10 cellular contexts compared by ENCODE assay signal in the genomic region with DNA sequence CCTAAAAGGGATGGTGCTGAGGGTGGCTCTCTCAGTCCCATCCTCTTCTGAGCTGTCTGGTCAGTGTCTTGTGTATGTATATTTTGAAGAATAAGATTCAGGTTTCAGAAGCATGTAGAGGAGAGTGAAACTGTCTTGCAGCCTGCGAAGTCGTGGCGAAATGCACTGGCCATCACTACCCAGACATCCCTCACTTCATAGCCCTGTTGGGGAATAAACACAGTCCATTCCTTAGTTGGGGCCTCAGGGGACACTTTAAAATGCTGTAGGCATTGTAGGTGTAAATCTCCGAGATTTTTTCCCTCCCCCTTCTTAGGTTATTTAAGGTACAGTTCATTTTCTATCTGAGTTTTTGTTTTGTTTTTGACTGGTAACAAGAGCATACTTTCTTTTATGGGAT.
DNase-seq lines count a peak whose midpoint lies in the region; ATAC-seq and TF ChIP-seq lines count a peak whose summit lies in the region.
"Had no signal": no experiment of that assay in that cellular context is flagged by ENCODE, and none has a peak within 500 bp of the region (broad histone marks: within the 10 kb centered on the region; RNA-seq: fewer than 3 reads in every experiment).

No MANE protein-coding gene starts in this region.

- no peak for ATAC-seq in upper lobe of right lung

- H3K4me1 ChIP-seq in upper lobe of right lung, result peaks cover 33% of the 10 kb centered on the region

- TF ChIP-seq CTCF in mesothelial cell of epicardium (IDR thresholded peaks at IDR 0.05; ENCODE audit: unreplicated experiment) (no peak), upper lobe of right lung (IDR thresholded peaks at IDR 0.05) (no peak)

- peak overlapping the region; percentile 17 for H3K27ac Mint-ChIP-seq in activated naive CD4-positive, alpha-beta T cell treated with anti-CD3 and anti-CD28 coated beads, Interleukin-2, amount 50 U/mL, for 24 hours
- no peak overlapping the region for H3K27ac Mint-ChIP-seq in activated naive CD4-positive, alpha-beta T cell treated with anti-CD3 and anti-CD28 coated beads for 36 hours
- peak overlapping the region; percentile 75 for H3K27ac Mint-ChIP-seq in mesothelial cell of epicardium

- CTCF ChIA-PET in activated naive CD4-positive, alpha-beta T cell treated with anti-CD3 and anti-CD28 coated beads for 36 hours (lab: Charles Lee), result interaction anchor here (0.6 to 1.2 kb wide), 2 partner anchors 50 to 375 kb away, joined by 3 to 4 read pairs; no protein-coding TSS in a partner anchor

- peaks cover 20% of the 10 kb centered on the region for H3K36me3 Mint-ChIP-seq in activated naive CD4-positive, alpha-beta T cell treated with anti-CD3 and anti-CD28 coated beads, Interleukin-2, amount 50 U/mL, for 24 hours
- H3K36me3 Mint-ChIP-seq in activated naive CD4-positive, alpha-beta T cell treated with anti-CD3 and anti-CD28 coated beads for 36 hours (ENCODE audit: low read depth), result peaks cover 27% of the 10 kb centered on the region
- H3K36me3 Mint-ChIP-seq in mesothelial cell of epicardium, result peaks cover 44% of the 10 kb centered on the region

- peaks cover 33% of the 10 kb centered on the region for H3K4me1 Mint-ChIP-seq in activated naive CD4-positive, alpha-beta T cell treated with anti-CD3 and anti-CD28 coated beads, Interleukin-2, amount 50 U/mL, for 24 hours
- H3K4me1 Mint-ChIP-seq in activated naive CD4-positive, alpha-beta T cell treated with anti-CD3 and anti-CD28 coated beads for 36 hours (ENCODE audit: low read depth), result peaks cover 23% of the 10 kb centered on the region
- peaks cover 17% of the 10 kb centered on the region for H3K4me1 Mint-ChIP-seq in mesothelial cell of epicardium

- peaks cover 52% of the 10 kb centered on the region for H3K36me3 ChIP-seq in upper lobe of right lung

- H3K4me3 Mint-ChIP-seq in activated naive CD4-positive, alpha-beta T cell treated with anti-CD3 and anti-CD28 coated beads, Interleukin-2, amount 50 U/mL, for 24 hours, result peak overlapping the region; percentile 36
- no peak overlapping the region for H3K4me3 Mint-ChIP-seq in activated naive CD4-positive, alpha-beta T cell treated with anti-CD3 and anti-CD28 coated beads for 36 hours
- H3K4me3 Mint-ChIP-seq in mesothelial cell of epicardium, result no peak overlapping the region

- no peaks in the 10 kb centered on the region for H3K27me3 Mint-ChIP-seq in activated naive CD4-positive, alpha-beta T cell treated with anti-CD3 and anti-CD28 coated beads, Interleukin-2, amount 50 U/mL, for 24 hours
- no peaks in the 10 kb centered on the region for H3K27me3 Mint-ChIP-seq in activated naive CD4-positive, alpha-beta T cell treated with anti-CD3 and anti-CD28 coated beads for 36 hours (ENCODE audit: low read depth)
- H3K27me3 Mint-ChIP-seq in mesothelial cell of epicardium (ENCODE audit: low read depth), result no peaks in the 10 kb centered on the region
- H3K27me3 Mint-ChIP-seq: progenitor cell of endocrine pancreas had no signal

- H3K9me3 Mint-ChIP-seq in activated naive CD4-positive, alpha-beta T cell treated with anti-CD3 and anti-CD28 coated beads, Interleukin-2, amount 50 U/mL, for 24 hours, result no peaks in the 10 kb centered on the region
- H3K9me3 Mint-ChIP-seq in activated naive CD4-positive, alpha-beta T cell treated with anti-CD3 and anti-CD28 coated beads for 36 hours, result no peaks in the 10 kb centered on the region
- H3K9me3 Mint-ChIP-seq in mesothelial cell of epicardium, result no peaks in the 10 kb centered on the region

- no peak for DNase-seq in activated naive CD4-positive, alpha-beta T cell treated with anti-CD3 and anti-CD28 coated beads for 36 hours
- no peak for DNase-seq in mesothelial cell of epicardium (ENCODE audit: low spot score in 2 of 2, unreplicated experiment in 2 of 2)
- no peak for DNase-seq in upper lobe of right lung
- no peak for DNase-seq in medulla oblongata (ENCODE audit: extremely low spot score)
- DNase-seq in NCI-H2029 treated with DMSO at 0.1 percent for 48 hours (lab: John Stamatoyannopoulos, UW), result no peak
- no peak for DNase-seq in amygdala (lab: John Stamatoyannopoulos, UW)
- DNase-seq: GOT3 had no signal

- no peaks in the 10 kb centered on the region for H3K27me3 ChIP-seq in upper lobe of right lung

- WGBS in adipose tissue, 3 donors, result 45 to 71% (median 66%) methylated on average over 4 of the region's 4 CpGs

- H3K4me3 ChIP-seq in upper lobe of right lung, result no peak overlapping the region

- intact Hi-C loops in activated naive CD4-positive, alpha-beta T cell treated with anti-CD3 and anti-CD28 coated beads for 36 hours (cut with micrococcal nuclease), result loop anchor here (1.0 to 2.0 kb wide), 2 partner anchors 64 to 108 kb away; no protein-coding TSS in a partner anchor
- intact Hi-C loops in upper lobe of right lung (cut with DNase I), result no loop called here

- H3K9me3 ChIP-seq in upper lobe of right lung, result no peaks in the 10 kb centered on the region

- H3K27ac ChIP-seq in adipose tissue (ENCODE audit: low read depth, low read length), result peak overlapping the region; percentile 24
- peak overlapping the region; percentile 30 for H3K27ac ChIP-seq in upper lobe of right lung
